12 cellular contexts compared by ENCODE assay signal in the genomic region with DNA sequence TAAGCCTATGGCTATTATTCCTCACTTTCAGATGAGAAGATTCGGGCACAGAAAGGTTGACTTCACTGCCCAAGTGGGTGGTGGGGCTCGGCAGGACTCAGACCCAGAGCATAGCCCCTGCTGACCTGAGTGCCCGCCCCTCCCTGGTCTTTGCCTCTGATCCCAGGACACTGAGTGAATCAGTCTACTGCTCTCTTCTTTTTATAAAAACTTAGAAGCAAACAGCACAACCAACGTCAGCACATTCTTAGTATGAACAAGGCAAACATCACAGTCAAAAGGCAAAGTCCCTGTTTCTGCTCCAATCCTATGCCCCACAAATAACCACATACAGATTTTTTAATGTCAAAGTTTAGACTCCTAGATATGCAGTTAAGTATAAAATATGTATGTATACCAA.
DNase-seq lines count a peak whose midpoint lies in the region; ATAC-seq and TF ChIP-seq lines count a peak whose summit lies in the region.
"Had no signal": no experiment of that assay in that cellular context is flagged by ENCODE, and none has a peak within 500 bp of the region (broad histone marks: within the 10 kb centered on the region; RNA-seq: fewer than 3 reads in every experiment).

No MANE protein-coding gene starts in this region.

- no peak overlapping the region for H4K8ac ChIP-seq in mesenchymal stem cell (ENCODE audit: low read length)

- no peak overlapping the region for H2BK15ac ChIP-seq in mesenchymal stem cell (ENCODE audit: low read depth, poor library complexity, severe bottlenecking)

- H3K4me3 Mint-ChIP-seq in chondrocyte (ENCODE audit: unreplicated experiment) = peak overlapping the region; percentile 51
- H3K4me3 Mint-ChIP-seq: activated CD8-positive, alpha-beta T cell treated with anti-CD3 and anti-CD28 coated beads, Interleukin-2, amount 10 ng/mL, durations not matched to agents 7 days and 5 days; T-helper 17 cell had no signal

- peaks cover 12% of the 10 kb centered on the region for H3K36me3 Mint-ChIP-seq in chondrocyte (ENCODE audit: low read depth)

- H3K27ac ChIP-seq in mesenchymal stem cell (ENCODE audit: low read length, poor library complexity, severe bottlenecking) = peak overlapping the region; percentile 83
- H3K27ac ChIP-seq in thoracic aorta = peak overlapping the region; percentile 84

- peak overlapping the region; percentile 32 for H2AK5ac ChIP-seq in mesenchymal stem cell (ENCODE audit: low read length, severe bottlenecking)

- peak overlapping the region; percentile 94 for H3K27ac Mint-ChIP-seq in chondrocyte (ENCODE audit: unreplicated experiment)
- H3K27ac Mint-ChIP-seq: activated CD8-positive, alpha-beta T cell treated with anti-CD3 and anti-CD28 coated beads, Interleukin-2, amount 10 ng/mL, durations not matched to agents 7 days and 5 days had no signal

- H3K4me1 Mint-ChIP-seq in chondrocyte (ENCODE audit: low read depth) = peaks cover 85% of the 10 kb centered on the region
- H3K4me1 Mint-ChIP-seq: T-helper 17 cell had no signal

- peaks cover 13% of the 10 kb centered on the region for H3K79me1 ChIP-seq in mesenchymal stem cell (replicated peaks; ENCODE audit: low read length, poor library complexity, severe bottlenecking)

- no peak overlapping the region for H4K91ac ChIP-seq in mesenchymal stem cell (ENCODE audit: low read length)

- no peak overlapping the region for H3K4ac ChIP-seq in mesenchymal stem cell (ENCODE audit: low read depth in 1 of 2, low read length in 2 of 2)

- peak; percentile 64 for DNase-seq in HuH-7.5 (ENCODE audit: low spot score)
- peak; percentile 77 for DNase-seq in chondrocyte (ENCODE audit: low spot score)
- peak; percentile 41 for DNase-seq in mesenchymal stem cell
- no peak for DNase-seq in thoracic aorta (ENCODE audit: low spot score)
- DNase-seq in NCI-H1092 (lab: John Stamatoyannopoulos, UW) = no peak
- no peak for DNase-seq in stimulated activated CD4-positive, alpha-beta T cell treated with anti-CD3 and anti-CD28 coated beads, Interleukin-4, amount 100 ng/mL, for 4 hours
- DNase-seq in NCI-H128 (lab: John Stamatoyannopoulos, UW; ENCODE audit: unreplicated experiment) = no peak
- DNase-seq: activated CD8-positive, alpha-beta T cell treated with anti-CD3 and anti-CD28 coated beads, Interleukin-2, amount 10 ng/mL, durations not matched to agents 7 days and 5 days; activated naive CD4-positive, alpha-beta T cell; T-helper 17 cell had no signal

- no peak overlapping the region for H2BK120ac ChIP-seq in mesenchymal stem cell (ENCODE audit: low read depth, low read length)

- WGBS in mesenchymal stem cell = 80% methylated on average over 4 of the region's 4 CpGs

- ATAC-seq in thoracic aorta (ENCODE audit: insufficient number of reproducible peaks, low FRiP score, low read depth) (no peak), HG02852 (IDR thresholded peaks at IDR 0.05; ENCODE audit: unreplicated experiment) (no peak)
- ATAC-seq: activated CD8-positive, alpha-beta T cell treated with anti-CD3 and anti-CD28 coated beads, Interleukin-2, amount 10 ng/mL, durations not matched to agents 7 days and 5 days; T-helper 17 cell had no signal

- no peaks in the 10 kb centered on the region for H3K27me3 Mint-ChIP-seq in chondrocyte (ENCODE audit: low read depth)
- H3K27me3 Mint-ChIP-seq: T-helper 17 cell had no signal

- TF ChIP-seq CTCF in chondrocyte (IDR thresholded peaks at IDR 0.05) (no peak), thoracic aorta (IDR thresholded peaks at IDR 0.05) (no peak)

- H2AFZ ChIP-seq in mesenchymal stem cell (ENCODE audit: low read depth, low read length) = no peak overlapping the region

- H3K4me2 ChIP-seq in mesenchymal stem cell (ENCODE audit: low read length, poor library complexity, severe bottlenecking) = no peak overlapping the region

- H3K9me3 Mint-ChIP-seq in chondrocyte (ENCODE audit: low read depth) = peaks cover 8% of the 10 kb centered on the region

- H3K14ac ChIP-seq in mesenchymal stem cell (ENCODE audit: low read length in 2 of 2) = no peak overlapping the region

- H3K36me3 ChIP-seq in mesenchymal stem cell (ENCODE audit: control insufficient read depth in 1 of 2, insufficient read depth in 2 of 2, low read depth in 1 of 2, low read length in 2 of 2) = peaks cover 33 to 45% of the 10 kb centered on the region in 2 experiments
- no peaks in the 10 kb centered on the region for H3K36me3 ChIP-seq in thoracic aorta

- no peak overlapping the region for H2BK12ac ChIP-seq in mesenchymal stem cell (ENCODE audit: low read length in 2 of 2)

- H2BK5ac ChIP-seq in mesenchymal stem cell (ENCODE audit: low read depth, low read length, poor library complexity, severe bottlenecking) = no peak overlapping the region

- peak overlapping the region; percentile 39 for H3K9ac ChIP-seq in mesenchymal stem cell (ENCODE audit: low read length)

- H3K27me3 ChIP-seq in mesenchymal stem cell (ENCODE audit: control insufficient read depth in 1 of 2, insufficient read depth in 1 of 2, low read length in 2 of 2) (no peaks in the 10 kb centered on the region), thoracic aorta (replicated peaks; ENCODE audit: insufficient read depth) (no peaks in the 10 kb centered on the region)
- H3K27me3 ChIP-seq: heart left ventricle had no signal

- H3K4me3 ChIP-seq in mesenchymal stem cell (ENCODE audit: insufficient read depth in 1 of 2, low read depth in 1 of 2, low read length in 2 of 2) (no peak overlapping the region), thoracic aorta (peak overlapping the region; percentile 24)
- H3K4me3 ChIP-seq: heart left ventricle had no signal

- H3K18ac ChIP-seq in mesenchymal stem cell (ENCODE audit: low read depth in 1 of 2, low read length in 2 of 2) = peak overlapping the region in 1 of 2 experiments; percentile 38

- H3K23ac ChIP-seq in mesenchymal stem cell (ENCODE audit: low read length in 2 of 2) = no peak overlapping the region

- H3K9me3 ChIP-seq in mesenchymal stem cell (ENCODE audit: control insufficient read depth, low read length) (no peaks in the 10 kb centered on the region), thoracic aorta (no peaks in the 10 kb centered on the region)
- H3K9me3 ChIP-seq: heart left ventricle had no signal

- H3K4me1 ChIP-seq in mesenchymal stem cell (ENCODE audit: control insufficient read depth, insufficient read depth, low read depth, low read length) (peaks cover 38% of the 10 kb centered on the region), thoracic aorta (ENCODE audit: control insufficient read depth in 1 of 2, low read depth in 2 of 2) (peaks cover 30 to 73% of the 10 kb centered on the region in 2 donors)

Comparison
In these comparisons a context has a peak if more than half of its experiments do, and no peak if none do; other contexts are left out.
1. DNase-seq: peak in HuH-7.5 (single experiment), chondrocyte (single experiment) and mesenchymal stem cell (single experiment); none in thoracic aorta (single experiment), NCI-H1092 (single experiment), stimulated activated CD4-positive, alpha-beta T cell treated with anti-CD3 and anti-CD28 coated beads, Interleukin-4, amount 100 ng/mL, for 4 hours (0 of 2) and NCI-H128 (single experiment).